Comparison of ENCODE assay signal across 25 cellular contexts in the genomic region with DNA sequence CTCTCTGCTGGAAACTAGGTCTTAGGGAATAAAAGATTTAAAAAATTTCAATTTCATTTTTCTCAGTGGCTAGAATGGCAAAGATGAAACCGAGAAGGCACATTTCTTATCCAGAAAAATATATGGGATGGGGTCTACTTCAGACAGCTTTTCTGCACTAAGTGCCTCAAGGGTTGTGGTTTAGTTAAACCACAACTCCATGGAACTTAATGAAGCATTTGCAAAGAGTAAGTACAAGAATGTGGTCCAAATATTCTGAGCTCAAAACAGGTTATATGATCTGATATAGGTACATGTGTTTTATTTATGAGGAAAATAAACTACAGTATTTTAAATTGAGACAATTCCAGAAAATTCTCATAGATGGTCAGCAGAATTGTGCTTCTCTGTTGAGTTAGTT.
A peak's percentile ranks its signal among the peaks of the same experiment; 100 is the strongest.
DNase-seq lines count a peak whose midpoint lies in the region; ATAC-seq and TF ChIP-seq lines count a peak whose summit lies in the region.
"Had no signal": no experiment of that assay in that cellular context is flagged by ENCODE, and none has a peak within 500 bp of the region (broad histone marks: within the 10 kb centered on the region; RNA-seq: fewer than 3 reads in every experiment).

No MANE protein-coding gene starts in this region.

- H3K36me3 ChIP-seq in right lobe of liver (peaks cover 0 to 5% (median 0%) of the 10 kb centered on the region in 4 donors), vagina (no peaks in the 10 kb centered on the region)
- H3K36me3 ChIP-seq: BE2C, MG63 had no signal

- in situ Hi-C loops in astrocyte of the spinal cord (cut with HindIII; ENCODE audit: low sequenced_read_pairs), result no loop called here

- TF ChIP-seq POLR2A in right lobe of liver (IDR thresholded peaks at IDR 0.05), result no peak
- no peak for TF ChIP-seq POLR2A in vagina (IDR thresholded peaks at IDR 0.05)

- H3K4me3 ChIP-seq in astrocyte of the spinal cord (ENCODE audit: low read depth, low read length), result no peak overlapping the region
- H3K4me3 ChIP-seq in right lobe of liver, result no peak overlapping the region
- no peak overlapping the region for H3K4me3 ChIP-seq in vagina
- H3K4me3 ChIP-seq: MG63, PC-9 had no signal

- peaks cover 0 to 41% (median 7%) of the 10 kb centered on the region in 4 donors for H3K4me1 ChIP-seq in right lobe of liver
- H3K4me1 ChIP-seq in vagina, result no peaks in the 10 kb centered on the region

- DNase-seq in DMS79 (lab: John Stamatoyannopoulos, UW), result peak; percentile 17
- no peak for DNase-seq in DMS79 treated with DMSO at 0.1 percent for 48 hours (lab: John Stamatoyannopoulos, UW)
- DNase-seq in astrocyte of the spinal cord (ENCODE audit: low read depth, low spot score), result peak; percentile 42
- no peak for DNase-seq in right lobe of liver
- DNase-seq in stimulated activated CD4-positive, alpha-beta T cell treated with anti-CD3 and anti-CD28 coated beads, Interleukin-4, amount 100 ng/mL, for 24 hours, result no peak
- DNase-seq in NK-92 treated with Interleukin-12 subunit alpha and Interleukin-12 subunit beta, amount 100 ng/mL, for 24 hours (lab: John Stamatoyannopoulos, UW), result no peak
- no peak for DNase-seq in activated effector memory CD4-positive, alpha-beta T cell treated with Interleukin-2 at 50 U/mL for 16 hours
- no peak for DNase-seq in vagina (ENCODE audit: extremely low spot score in 2 of 2)
- DNase-seq: BE2C; Caco-2; CD4-positive, CD25-positive, alpha-beta regulatory T cell; EL; H7; IMR-90; Karpas-422; MG63; NCI-H1092 treated with DMSO at 0.1 percent for 48 hours; NCI-H146; NCI-H2029 treated with DMSO at 0.1 percent for 48 hours; NCI-H2171; NCI-H526; PC-9; SK-N-SH had no signal

- no peak for ATAC-seq in right lobe of liver

- WGBS in right lobe of liver (ENCODE audit: insufficient coverage, low coverage, low lambda C conversion rate, missing lambda C conversion rate), result 100% methylated on average over 1 of the region's 1 CpG

- H3K27ac ChIP-seq in right lobe of liver (peak overlapping the region in 2 of 3 donors; percentile 76 to 92), vagina (no peak overlapping the region)
- H3K27ac ChIP-seq: 22Rv1, HL-60, PC-9 had no signal

- H3K27me3 ChIP-seq in right lobe of liver (no peaks in the 10 kb centered on the region), vagina (no peaks in the 10 kb centered on the region)
- H3K27me3 ChIP-seq: BE2C, MG63 had no signal

- intact Hi-C loops in right lobe of liver (cut with DNase I), result no loop called here
- intact Hi-C loops in vagina (cut with DNase I), result no loop called here

- TF ChIP-seq CTCF in astrocyte of the spinal cord (IDR thresholded peaks at IDR 0.05; ENCODE audit: low read depth, low read length) (no peak), right lobe of liver (IDR thresholded peaks at IDR 0.05) (no peak), vagina (IDR thresholded peaks at IDR 0.05) (no peak)

- H3K9me3 ChIP-seq in right lobe of liver (no peaks in the 10 kb centered on the region), vagina (no peaks in the 10 kb centered on the region)
- H3K9me3 ChIP-seq: BE2C, Caco-2, MG63, SK-N-SH had no signal

Comparison
In these comparisons a context has a peak if more than half of its experiments do, and no peak if none do; other contexts are left out.
1. DNase-seq: peak in DMS79 (single experiment) and astrocyte of the spinal cord (single experiment); none in DMS79 treated with DMSO at 0.1 percent for 48 hours (single experiment), right lobe of liver (0 of 3), stimulated activated CD4-positive, alpha-beta T cell treated with anti-CD3 and anti-CD28 coated beads, Interleukin-4, amount 100 ng/mL, for 24 hours (single experiment), NK-92 treated with Interleukin-12 subunit alpha and Interleukin-12 subunit beta, amount 100 ng/mL, for 24 hours (single experiment), activated effector memory CD4-positive, alpha-beta T cell treated with Interleukin-2 at 50 U/mL for 16 hours (single experiment) and vagina (0 of 2).